ENCODE assay signal across 26 cellular contexts in genomic region chr15:81781316-81781868, GRCh38.
"Had no signal": no experiment of that assay in that cellular context is flagged by ENCODE, and none has a peak within 500 bp of the region (broad histone marks: within the 10 kb centered on the region; RNA-seq: fewer than 3 reads in every experiment).

No MANE protein-coding gene starts in this region.

- H3K4me3 Mint-ChIP-seq: activated CD8-positive, alpha-beta T cell treated with anti-CD3 and anti-CD28 coated beads, Interleukin-2, amount 10 ng/mL, durations not matched to agents 7 days and 5 days; activated naive CD4-positive, alpha-beta T cell treated with anti-CD3 and anti-CD28 coated beads, Interleukin-2, amount 50 U/mL, for 24 hours; endodermal cell; natural killer cell treated with Interleukin-12 subunit alpha and Interleukin-12 subunit beta and Interleukin-15 and Interleukin-18, amount 100 ng/mL, for 72 hours; T-helper 1 cell treated with Interleukin-12 subunit alpha and Interleukin-12 subunit beta and Interleukin-4 antibody, amounts not matched to agents 30 μg/mL and 1 μg/mL, for 36 hours had no signal

- H3K4me1 Mint-ChIP-seq: endodermal cell had no signal

- H3K4me1 ChIP-seq: body of pancreas, pancreas, thyroid gland, upper lobe of right lung had no signal

- H3K36me3 ChIP-seq: cardiac muscle cell, neutrophil, pancreas, thyroid gland, upper lobe of right lung had no signal

- DNase-seq: activated CD4-positive, alpha-beta T cell treated with anti-CD3 and anti-CD28 coated beads for 1 hour; activated CD4-positive, alpha-beta T cell treated with anti-CD3 and anti-CD28 coated beads, Interleukin-2, amount 50 U/mL, for 1 hour; activated CD8-positive, alpha-beta T cell treated with anti-CD3 and anti-CD28 coated beads, Interleukin-2, amount 10 ng/mL, durations not matched to agents 7 days and 5 days; activated gamma-delta T cell treated with Interleukin-2 at 50 U/mL for 16 hours; anterior cingulate cortex; body of pancreas; cortex of kidney; endodermal cell; foreskin fibroblast; hippocampal formation; midbrain; pancreas; stimulated activated CD4-positive, alpha-beta T cell treated with anti-CD3 and anti-CD28 coated beads, Interleukin-12 subunit alpha, Interleukin-12 subunit beta, amount 100 ng/mL, for 4 hours; stimulated activated CD4-positive, alpha-beta T cell treated with anti-CD3 and anti-CD28 coated beads, Interleukin-4, amount 100 ng/mL, for 4 hours; stimulated activated naive CD8-positive, alpha-beta T cell treated with anti-CD3 and anti-CD28 coated beads, Interleukin-15, Interleukin-2, amounts not matched to agents 100 U/mL and 50 U/mL, for 24 hours; T1000; thyroid gland; upper lobe of right lung had no signal

- H3K9me3 Mint-ChIP-seq: activated naive CD4-positive, alpha-beta T cell treated with anti-CD3 and anti-CD28 coated beads, Interleukin-2, amount 50 U/mL, for 24 hours; natural killer cell treated with Interleukin-12 subunit alpha and Interleukin-12 subunit beta and Interleukin-15 and Interleukin-18, amount 100 ng/mL, for 72 hours; T-helper 1 cell treated with Interleukin-12 subunit alpha and Interleukin-12 subunit beta and Interleukin-4 antibody, amounts not matched to agents 30 μg/mL and 1 μg/mL, for 36 hours had no signal

- ATAC-seq: activated CD8-positive, alpha-beta T cell treated with anti-CD3 and anti-CD28 coated beads, Interleukin-2, amount 10 ng/mL, durations not matched to agents 7 days and 5 days; body of pancreas; natural killer cell treated with Interleukin-12 subunit alpha and Interleukin-12 subunit beta and Interleukin-15 and Interleukin-18, amount 100 ng/mL, for 72 hours; pancreas; right cardiac atrium; stimulated activated naive CD8-positive, alpha-beta T cell treated with anti-CD3 and anti-CD28 coated beads, Interleukin-15, Interleukin-2, amounts not matched to agents 100 U/mL and 50 U/mL, for 24 hours; upper lobe of right lung had no signal

- H3K36me3 Mint-ChIP-seq: activated naive CD4-positive, alpha-beta T cell treated with anti-CD3 and anti-CD28 coated beads, Interleukin-2, amount 50 U/mL, for 24 hours; natural killer cell treated with Interleukin-12 subunit alpha and Interleukin-12 subunit beta and Interleukin-15 and Interleukin-18, amount 100 ng/mL, for 72 hours had no signal

- H3K27me3 ChIP-seq: body of pancreas, cardiac muscle cell, neutrophil, pancreas, thyroid gland, upper lobe of right lung had no signal

- H3K27ac Mint-ChIP-seq: activated CD8-positive, alpha-beta T cell treated with anti-CD3 and anti-CD28 coated beads, Interleukin-2, amount 10 ng/mL, durations not matched to agents 7 days and 5 days; activated naive CD4-positive, alpha-beta T cell treated with anti-CD3 and anti-CD28 coated beads, Interleukin-2, amount 50 U/mL, for 24 hours; endodermal cell; natural killer cell treated with Interleukin-12 subunit alpha and Interleukin-12 subunit beta and Interleukin-15 and Interleukin-18, amount 100 ng/mL, for 72 hours; T-helper 1 cell treated with Interleukin-12 subunit alpha and Interleukin-12 subunit beta and Interleukin-4 antibody, amounts not matched to agents 30 μg/mL and 1 μg/mL, for 36 hours had no signal

- H3K4me3 ChIP-seq: body of pancreas, cardiac muscle cell, pancreas, thyroid gland, upper lobe of right lung had no signal

- H3K27ac ChIP-seq: body of pancreas, cardiac muscle cell, epithelial cell of prostate, neutrophil, pancreas, thyroid gland, upper lobe of right lung, VCaP had no signal

- H3K9me3 ChIP-seq: body of pancreas, neutrophil, pancreas, thyroid gland, upper lobe of right lung had no signal
